Comparison of ENCODE assay signal across 20 cellular contexts in genomic region chr16:50169555-50170096, GRCh38. TPM values are rescaled to one million over a fixed set of nuclear protein-coding genes. Genes with fewer than 3 reads are reported as not detected.
DNase-seq lines count a peak whose midpoint lies in the region; TF ChIP-seq lines count a peak whose summit lies in the region.
"Had no signal": no experiment of that assay in that cellular context is flagged by ENCODE, and none has a peak within 500 bp of the region (broad histone marks: within the 10 kb centered on the region; RNA-seq: fewer than 3 reads in every experiment).

No MANE protein-coding gene starts in this region.

- peak overlapping the region in 2 of 3 experiments; percentile 50 to 60 for H3K27ac Mint-ChIP-seq in nephron
- peak overlapping the region in 1 of 7 donors; percentile 41 for H3K27ac Mint-ChIP-seq in CD4-positive, alpha-beta memory T cell
- H3K27ac Mint-ChIP-seq: T-helper 17 cell had no signal

- POLR2A ChIA-PET in CD4-positive, alpha-beta memory T cell (lab: Charles Lee; ENCODE audit: partially characterized antibody) = interaction anchor here (0.9 kb wide), 1 partner anchor 14 kb away, joined by 3 read pairs; no protein-coding TSS in a partner anchor

- H3K27me3 Mint-ChIP-seq in nephron (ENCODE audit: low read depth) = no peaks in the 10 kb centered on the region
- H3K27me3 Mint-ChIP-seq in CD4-positive, alpha-beta memory T cell = no peaks in the 10 kb centered on the region
- H3K27me3 Mint-ChIP-seq: naive B cell, T-helper 17 cell had no signal

- TF ChIP-seq EP300 in Ishikawa (IDR thresholded peaks at IDR 0.05; ENCODE audit: borderline replicate concordance) = no peak

- peaks cover 8% of the 10 kb centered on the region for H3K36me3 Mint-ChIP-seq in nephron (ENCODE audit: low read depth)
- H3K36me3 Mint-ChIP-seq in CD4-positive, alpha-beta memory T cell = peaks cover 11 to 12% of the 10 kb centered on the region in 2 donors
- H3K36me3 Mint-ChIP-seq: naive B cell had no signal

- H3K4me3 ChIP-seq in CD4-positive, alpha-beta memory T cell (ENCODE audit: low read length in 2 of 2) = no peak overlapping the region
- H3K4me3 ChIP-seq: PC-9, stomach had no signal

- no peak overlapping the region for H3K4me3 Mint-ChIP-seq in nephron
- peak overlapping the region in 1 of 8 donors; percentile 63 for H3K4me3 Mint-ChIP-seq in CD4-positive, alpha-beta memory T cell
- H3K4me3 Mint-ChIP-seq: T-helper 17 cell had no signal

- no peaks in the 10 kb centered on the region for H3K36me3 ChIP-seq in CD4-positive, alpha-beta memory T cell (ENCODE audit: insufficient read depth, low read length)
- H3K36me3 ChIP-seq: stomach had no signal

- H3K9me3 ChIP-seq in CD4-positive, alpha-beta memory T cell (ENCODE audit: control insufficient read depth in 1 of 2, low read length in 2 of 2) = no peaks in the 10 kb centered on the region
- H3K9me3 ChIP-seq: stomach had no signal

- DNase-seq in ELF-1 (ENCODE audit: low read depth, low spot score) = peak; percentile 23
- DNase-seq in ecto neural progenitor cell (ENCODE audit: low spot score) = peak; percentile 19
- DNase-seq in CD4-positive, alpha-beta memory T cell = no peak
- no peak for DNase-seq in HUDEP-2 (lab: John Stamatoyannopoulos, UW; ENCODE audit: unreplicated experiment in 76 of 76)
- DNase-seq in mesenteric fat pad (ENCODE audit: low spot score) = no peak
- DNase-seq: activated CD4-positive, alpha-beta T cell treated with anti-CD3 and anti-CD28 coated beads, Interleukin-2, amount 50 U/mL, for 48 hours; activated naive CD4-positive, alpha-beta T cell treated with Interleukin-2 at 50 U/mL for 16 hours; activated T-cell treated with anti-CD3 and anti-CD28 coated beads for 4 hours; dermis blood vessel endothelial cell; MM.1S; naive B cell; NCI-H187 treated with DMSO at 0.1 percent for 48 hours; NCI-H774; PC-9; stimulated activated CD4-positive, alpha-beta T cell treated with anti-CD3 and anti-CD28 coated beads, Interleukin-2, amount 100 ng/mL, for 24 hours; stomach; T-helper 17 cell had no signal

- TF ChIP-seq RAD21 in Ishikawa (IDR thresholded peaks at IDR 0.05; ENCODE audit: low read depth) = no peak

- CTCF ChIA-PET in CD4-positive, alpha-beta memory T cell (lab: Charles Lee; ENCODE audit: partially characterized antibody) = no interaction called here

- H3K9me3 Mint-ChIP-seq in nephron = no peaks in the 10 kb centered on the region
- no peaks in the 10 kb centered on the region for H3K9me3 Mint-ChIP-seq in CD4-positive, alpha-beta memory T cell
- H3K9me3 Mint-ChIP-seq: naive B cell had no signal

- no peak overlapping the region for H3K27ac ChIP-seq in CD4-positive, alpha-beta memory T cell (ENCODE audit: low read depth, low read length)
- H3K27ac ChIP-seq: parathyroid adenoma, PC-9, stomach had no signal

- no peaks in the 10 kb centered on the region for H3K27me3 ChIP-seq in CD4-positive, alpha-beta memory T cell (ENCODE audit: insufficient read depth, low read length)
- H3K27me3 ChIP-seq: stomach had no signal

- intact Hi-C loops in CD4-positive, alpha-beta memory T cell (cut with micrococcal nuclease) = no loop called here

- H3K4me1 ChIP-seq in CD4-positive, alpha-beta memory T cell (ENCODE audit: insufficient read depth, low read length) = peaks cover 62% of the 10 kb centered on the region

- peaks cover 23% of the 10 kb centered on the region for H3K4me1 Mint-ChIP-seq in nephron
- peaks cover 40 to 75% (median 57%) of the 10 kb centered on the region in 4 donors for H3K4me1 Mint-ChIP-seq in CD4-positive, alpha-beta memory T cell

- TF ChIP-seq CTCF in nephron (IDR thresholded peaks at IDR 0.05; ENCODE audit: unreplicated experiment in 3 of 3) = no peak

TF ChIP-seq in Ishikawa, 13 proteins besides CTCF, POLR2A, EP300 and RAD21:
- TF ChIP-seq NFIC (IDR thresholded peaks at IDR 0.05) (peak; percentile 42), TAF1 (IDR thresholded peaks at IDR 0.05; ENCODE audit: low read depth) (no peak), FOXM1 (IDR thresholded peaks at IDR 0.05; ENCODE audit: borderline replicate concordance, low read depth) (no peak), CREB1 (IDR thresholded peaks at IDR 0.05; ENCODE audit: low read depth) (no peak)

RNA-seq across cellular contexts. Expression of gene TENT4B, which starts 16.5 kb away (rescaled TPM):
- total RNA-seq in CD4-positive, alpha-beta memory T cell = 10 to 100 TPM; 22.4 to 23.5 TPM
- polyA plus RNA-seq in CD4-positive, alpha-beta memory T cell = 1 to 10 TPM; 2.7 to 8.1 TPM
- 11.3 TPM for total RNA-seq in mesenteric fat pad

Comparison
In these comparisons a context has a peak if more than half of its experiments do, and no peak if none do; other contexts are left out.
1. DNase-seq: peak in ELF-1 (single experiment) and ecto neural progenitor cell (single experiment); none in CD4-positive, alpha-beta memory T cell (0 of 5), HUDEP-2 (0 of 76) and mesenteric fat pad (single experiment).